Comparison of ENCODE assay signal across 28 cellular contexts in genomic region chr17:77782611-77783010, GRCh38.
"Had no signal": no experiment of that assay in that cellular context is flagged by ENCODE, and none has a peak within 500 bp of the region (broad histone marks: within the 10 kb centered on the region; RNA-seq: fewer than 3 reads in every experiment).

No MANE protein-coding gene starts in this region.

- H3K27me3 ChIP-seq: breast epithelium, pancreas, sigmoid colon, thyroid gland, upper lobe of left lung, vagina had no signal

- ATAC-seq: activated naive CD8-positive, alpha-beta T cell treated with anti-CD3 and anti-CD28 coated beads, Interleukin-2, amount 50 U/mL, for 24 hours; activated T-cell treated with anti-CD3 and anti-CD28 coated beads, Interleukin-2, amount 50 U/mL, for 4 hours; left lung; lower lobe of right lung; pancreas; psoas muscle; stimulated activated memory B cell treated with anti-CD40 and anti-IgM and Interleukin-4, amounts not matched to agents 10 μg/mL and 1 μg/mL and 100 μg/mL, for 72 hours had no signal

- H3K36me3 Mint-ChIP-seq: activated naive CD4-positive, alpha-beta T cell treated with anti-CD3 and anti-CD28 coated beads, Interleukin-2, amount 50 U/mL, for 24 hours; stimulated activated memory B cell treated with anti-CD40 and anti-IgM and Interleukin-4, amounts not matched to agents 10 μg/mL and 1 μg/mL and 100 μg/mL, for 72 hours had no signal

- H3K36me3 ChIP-seq: breast epithelium, esophagus squamous epithelium, left lung, lower lobe of right lung, pancreas, sigmoid colon, stomach, thyroid gland, upper lobe of left lung, vagina had no signal

- H3K27ac ChIP-seq: breast epithelium, epithelial cell of prostate, esophagus squamous epithelium, left lung, lower lobe of right lung, pancreas, psoas muscle, sigmoid colon, stomach, thyroid gland, upper lobe of left lung, vagina had no signal

- H3K4me3 Mint-ChIP-seq: activated naive CD4-positive, alpha-beta T cell treated with anti-CD3 and anti-CD28 coated beads, Interleukin-2, amount 50 U/mL, for 24 hours; activated naive CD8-positive, alpha-beta T cell treated with anti-CD3 and anti-CD28 coated beads, Interleukin-2, amount 50 U/mL, for 24 hours; activated T-cell treated with anti-CD3 and anti-CD28 coated beads, Interleukin-2, amount 50 U/mL, for 4 hours; dendritic cell treated with granulocyte-macrophage colony-stimulating factor and Interleukin-4, amounts not matched to agents 40 ng/mL and 50 ng/mL, for 4 days; nephron; stimulated activated memory B cell treated with anti-CD40 and anti-IgM and Interleukin-4, amounts not matched to agents 10 μg/mL and 1 μg/mL and 100 μg/mL, for 72 hours had no signal

- DNase-seq: activated CD4-positive, CD25-positive, alpha-beta regulatory T cell treated with anti-CD3 and anti-CD28 coated beads, Interleukin-2, amount 50 U/mL, for 72 hours; activated CD8-positive, alpha-beta memory T cell treated with anti-CD3 and anti-CD28 coated beads, Interleukin-2, amount 50 U/mL, for 4 hours; activated naive CD8-positive, alpha-beta T cell treated with anti-CD3 and anti-CD28 coated beads, Interleukin-2, amount 50 U/mL, for 24 hours; activated T-cell treated with anti-CD3 and anti-CD28 coated beads, Interleukin-2, amount 50 U/mL, for 4 hours; amygdala; central memory CD4-positive, alpha-beta T cell; esophagus squamous epithelium; foreskin melanocyte; left lung; lower lobe of right lung; mesenchymal stem cell; pancreas; sigmoid colon; small intestine; stimulated activated CD4-positive, alpha-beta T cell treated with anti-CD3 and anti-CD28 coated beads, Interleukin-4, amount 100 ng/mL, for 24 hours; stomach; T1000; thyroid gland; upper lobe of left lung had no signal

- H3K9me3 Mint-ChIP-seq: activated naive CD4-positive, alpha-beta T cell treated with anti-CD3 and anti-CD28 coated beads, Interleukin-2, amount 50 U/mL, for 24 hours; activated naive CD8-positive, alpha-beta T cell treated with anti-CD3 and anti-CD28 coated beads, Interleukin-2, amount 50 U/mL, for 24 hours; activated T-cell treated with anti-CD3 and anti-CD28 coated beads, Interleukin-2, amount 50 U/mL, for 4 hours; activated T-helper 2 cell treated with anti-CD3 and anti-CD28 coated beads, Interferon-gamma antibody, Interleukin-2, Interleukin-4, amounts not matched to agents 10 μg/mL and 5 μg/mL and 100 μg/mL, durations not matched to agents 14 hours and 24 hours and 36 hours; dendritic cell treated with granulocyte-macrophage colony-stimulating factor and Interleukin-4, amounts not matched to agents 40 ng/mL and 50 ng/mL, for 4 days; stimulated activated memory B cell treated with anti-CD40 and anti-IgM and Interleukin-4, amounts not matched to agents 10 μg/mL and 1 μg/mL and 100 μg/mL, for 72 hours had no signal

- H3K27ac Mint-ChIP-seq: activated naive CD4-positive, alpha-beta T cell treated with anti-CD3 and anti-CD28 coated beads, Interleukin-2, amount 50 U/mL, for 24 hours; activated naive CD8-positive, alpha-beta T cell treated with anti-CD3 and anti-CD28 coated beads, Interleukin-2, amount 50 U/mL, for 24 hours; activated T-helper 2 cell treated with anti-CD3 and anti-CD28 coated beads, Interferon-gamma antibody, Interleukin-2, Interleukin-4, amounts not matched to agents 10 μg/mL and 5 μg/mL and 100 μg/mL, durations not matched to agents 14 hours and 24 hours and 36 hours; dendritic cell treated with granulocyte-macrophage colony-stimulating factor and Interleukin-4, amounts not matched to agents 40 ng/mL and 50 ng/mL, for 4 days; nephron; stimulated activated memory B cell treated with anti-CD40 and anti-IgM and Interleukin-4, amounts not matched to agents 10 μg/mL and 1 μg/mL and 100 μg/mL, for 72 hours had no signal

- H3K4me1 ChIP-seq: pancreas, psoas muscle had no signal

- H3K27me3 Mint-ChIP-seq: activated naive CD4-positive, alpha-beta T cell treated with anti-CD3 and anti-CD28 coated beads, Interleukin-2, amount 50 U/mL, for 24 hours; activated naive CD8-positive, alpha-beta T cell treated with anti-CD3 and anti-CD28 coated beads, Interleukin-2, amount 50 U/mL, for 24 hours had no signal

- H3K4me3 ChIP-seq: breast epithelium, esophagus squamous epithelium, left lung, lower lobe of right lung, pancreas, psoas muscle, sigmoid colon, stomach, thyroid gland, upper lobe of left lung, vagina had no signal

- H3K9me3 ChIP-seq: breast epithelium, esophagus squamous epithelium, left lung, lower lobe of right lung, pancreas, psoas muscle, sigmoid colon, stomach, thyroid gland, upper lobe of left lung, vagina had no signal
